In genomic region chr10:104809288-104810090, GRCh38 we compare ENCODE assay signal across 9 cellular contexts.
DNase-seq lines count a peak whose midpoint lies in the region; ATAC-seq, FAIRE-seq and TF ChIP-seq lines count a peak whose summit lies in the region.
"Had no signal": no experiment of that assay in that cellular context is flagged by ENCODE, and none has a peak within 500 bp of the region (broad histone marks: within the 10 kb centered on the region; RNA-seq: fewer than 3 reads in every experiment).

No MANE protein-coding gene starts in this region.

- no peaks in the 10 kb centered on the region for H3K27me3 ChIP-seq in pancreas
- H3K27me3 ChIP-seq: cardiac muscle cell had no signal

- no peaks in the 10 kb centered on the region for H3K36me3 ChIP-seq in pancreas
- H3K36me3 ChIP-seq: cardiac muscle cell had no signal

- peak; percentile 87 for ATAC-seq in GM18861 (IDR thresholded peaks at IDR 0.05; ENCODE audit: unreplicated experiment)
- ATAC-seq in HG02798 (IDR thresholded peaks at IDR 0.05; ENCODE audit: poor library complexity, unreplicated experiment), result peak; percentile 78
- ATAC-seq in left ventricle myocardium superior, result no peak
- ATAC-seq in pancreas, result no peak

- no peak for TF ChIP-seq CTCF in pancreas (IDR thresholded peaks at IDR 0.05)

- 41 to 47% methylated on average over 6 of the region's 6 CpGs for WGBS in pancreas, 2 donors

- H3K4me3 ChIP-seq in pancreas, result no peak overlapping the region
- H3K4me3 ChIP-seq: cardiac muscle cell had no signal

- intact Hi-C loops in left ventricle myocardium superior (cut with micrococcal nuclease) (no loop called here), pancreas (cut with DNase I) (no loop called here)

- H3K4me1 ChIP-seq in pancreas, result no peaks in the 10 kb centered on the region

- peak; percentile 81 for DNase-seq in NCI-H146 (lab: John Stamatoyannopoulos, UW)
- DNase-seq in iris pigment epithelial cell (ENCODE audit: low read depth), result peak; percentile 24
- no peak for DNase-seq in left ventricle myocardium superior
- no peak for DNase-seq in activated effector memory CD4-positive, alpha-beta T cell treated with anti-CD3 and anti-CD28 coated beads, Interleukin-2, amount 50 U/mL, for 16 hours
- DNase-seq in pancreas, result no peak
- no peak for DNase-seq in dedifferentiated amniotic fluid mesenchymal stem cell (ENCODE audit: extremely low spot score)

- FAIRE-seq in pancreas (lab: Jason Lieb, UNC), result no peak

- H3K9me3 ChIP-seq in pancreas, result no peaks in the 10 kb centered on the region

- H3K27ac ChIP-seq in pancreas, result no peak overlapping the region
- H3K27ac ChIP-seq: cardiac muscle cell had no signal

Comparison
In these comparisons a context has a peak if more than half of its experiments do, and no peak if none do; other contexts are left out.
1. ATAC-seq: peak in GM18861 (single experiment) and HG02798 (single experiment); none in left ventricle myocardium superior (single experiment) and pancreas (0 of 4).
2. DNase-seq: peak in NCI-H146 (single experiment) and iris pigment epithelial cell (single experiment); none in left ventricle myocardium superior (single experiment), activated effector memory CD4-positive, alpha-beta T cell treated with anti-CD3 and anti-CD28 coated beads, Interleukin-2, amount 50 U/mL, for 16 hours (single experiment), pancreas (0 of 6) and dedifferentiated amniotic fluid mesenchymal stem cell (single experiment).